ENCODE assay signal across 11 cellular contexts in genomic region chr22:44459041-44459440, GRCh38.
"Had no signal": no experiment of that assay in that cellular context is flagged by ENCODE, and none has a peak within 500 bp of the region (broad histone marks: within the 10 kb centered on the region; RNA-seq: fewer than 3 reads in every experiment).

No MANE protein-coding gene starts in this region.

- H3K9me3 Mint-ChIP-seq: endodermal cell, nephron had no signal

- H3K9me3 ChIP-seq: ovary had no signal

- H3K27me3 ChIP-seq: ovary had no signal

- H3K27me3 Mint-ChIP-seq: stimulated activated naive CD8-positive, alpha-beta T cell treated with anti-CD3 and anti-CD28 coated beads, Interleukin-15, Interleukin-2, amounts not matched to agents 100 ng/mL and 50 ng/mL, for 24 hours had no signal

- DNase-seq: activated naive CD4-positive, alpha-beta T cell; activated T-cell treated with anti-CD3 and anti-CD28 coated beads, Interleukin-2, amount 50 U/mL, for 72 hours; endodermal cell; erythroblast; kidney; mesendoderm; stimulated activated CD4-positive, alpha-beta T cell treated with anti-CD3 and anti-CD28 coated beads, Interleukin-4, amount 100 ng/mL, for 1 hour had no signal

- H3K4me3 ChIP-seq: ovary had no signal

- H3K27ac Mint-ChIP-seq: activated T-cell treated with anti-CD3 and anti-CD28 coated beads, Interleukin-2, amount 50 U/mL, for 72 hours; dendritic cell treated with granulocyte-macrophage colony-stimulating factor and Interleukin-4, amounts not matched to agents 40 ng/mL and 50 ng/mL, for 4 days; endodermal cell; nephron had no signal

- H3K27ac ChIP-seq: ovary had no signal

- H3K36me3 ChIP-seq: ovary had no signal

- H3K4me1 Mint-ChIP-seq: nephron had no signal

- H3K4me3 Mint-ChIP-seq: activated T-cell treated with anti-CD3 and anti-CD28 coated beads, Interleukin-2, amount 50 U/mL, for 72 hours; dendritic cell treated with granulocyte-macrophage colony-stimulating factor and Interleukin-4, amounts not matched to agents 40 ng/mL and 50 ng/mL, for 4 days; endodermal cell; nephron; stimulated activated naive CD8-positive, alpha-beta T cell treated with anti-CD3 and anti-CD28 coated beads, Interleukin-15, Interleukin-2, amounts not matched to agents 100 ng/mL and 50 ng/mL, for 24 hours had no signal

- ATAC-seq: activated T-cell treated with anti-CD3 and anti-CD28 coated beads, Interleukin-2, amount 50 U/mL, for 72 hours had no signal
